1 cellular context compared by ENCODE assay signal in genomic region chr20:33689973-33690372, GRCh38.
TF ChIP-seq lines count a peak whose summit lies in the region.

No MANE protein-coding gene starts in this region.

TF ChIP-seq in K562, 482 proteins besides CTCF, POLR2A, EP300 and RAD21 (continued from another document and continues in another):
- TF ChIP-seq ZNF175 (CRISPR knock-in tag; IDR thresholded peaks at IDR 0.05; ENCODE audit: low read depth), result no peak; the same call in 1 of the 2 replicates
- no peak for TF ChIP-seq CEBPZ (IDR thresholded peaks at IDR 0.05; ENCODE audit: borderline replicate concordance, low read depth, low read length)
- peak; percentile 69 for TF ChIP-seq FOXM1 (IDR thresholded peaks at IDR 0.05; ENCODE audit: low read depth)
- no peak for TF ChIP-seq FOXM1 (CRISPR knock-in tag; IDR thresholded peaks at IDR 0.05; ENCODE audit: low read depth)
- TF ChIP-seq DIDO1 (tag; IDR thresholded peaks at IDR 0.05; ENCODE audit: low read depth), result no peak
- no peak for TF ChIP-seq ZNF134 (CRISPR knock-in tag; conservative IDR thresholded peaks at IDR 0.05)
- peak; percentile 67 for TF ChIP-seq BHLHE40 (IDR thresholded peaks at IDR 0.05; ENCODE audit: low read length)
- TF ChIP-seq HDAC1 (IDR thresholded peaks at IDR 0.05), result peak; percentile 76 to 98; a peak in 3 of 4 replicates
- no peak for TF ChIP-seq SRSF7 (optimal IDR thresholded peaks at IDR 0.05; ENCODE audit: low read depth, low read length)
- TF ChIP-seq EP400 (IDR thresholded peaks at IDR 0.05), result peak; percentile 38; the same call in 1 of the 2 replicates
- peak in 1 of 2 experiments; percentile 47 for TF ChIP-seq AFF1 (IDR thresholded peaks at IDR 0.05; ENCODE audit: low read depth in 1 of 2, partially characterized antibody in 2 of 2)
- peak; percentile 93 for TF ChIP-seq SMARCC2 (IDR thresholded peaks at IDR 0.05; ENCODE audit: low read depth)
- TF ChIP-seq ARID1B (IDR thresholded peaks at IDR 0.05), result peak; percentile 96
- TF ChIP-seq BDP1 (IDR thresholded peaks at IDR 0.05; ENCODE audit: insufficient read depth, insufficient read length), result no peak
- TF ChIP-seq NR1H2 (CRISPR knock-in tag; IDR thresholded peaks at IDR 0.05), result no peak
- TF ChIP-seq MAFK (IDR thresholded peaks at IDR 0.05; ENCODE audit: low read length), result peak; percentile 31; the same call in 1 of the 2 replicates
- TF ChIP-seq PRDM10 (IDR thresholded peaks at IDR 0.05; ENCODE audit: partially characterized antibody), result no peak
- peak; percentile 26; the same call in 1 of the 2 replicates for TF ChIP-seq TFAP4 (CRISPR knock-in tag; IDR thresholded peaks at IDR 0.05; ENCODE audit: borderline replicate concordance)
- TF ChIP-seq KLF16 (IDR thresholded peaks at IDR 0.05), result peak; percentile 89; the same call in 1 of the 2 replicates
- TF ChIP-seq HLTF (IDR thresholded peaks at IDR 0.05), result no peak
- peak; percentile 88 for TF ChIP-seq TAL1 (IDR thresholded peaks at IDR 0.05)
- TF ChIP-seq SMAD4 (CRISPR knock-in tag; conservative IDR thresholded peaks at IDR 0.05), result peak; percentile 54; the same call in 1 of the 2 replicates
- TF ChIP-seq RB1 (IDR thresholded peaks at IDR 0.05; ENCODE audit: low read depth), result peak; percentile 50; the same call in 1 of the 2 replicates
- TF ChIP-seq C11orf30 (IDR thresholded peaks at IDR 0.05; ENCODE audit: low read depth), result 0 out of 2 replicates have a peak, but pooled peaks have one; percentile 4
- peak in 1 of 2 experiments; percentile 87; a peak in 2 of 4 replicates for TF ChIP-seq ZMIZ1 (IDR thresholded peaks at IDR 0.05; ENCODE audit: low read depth in 2 of 2, low read length in 2 of 2)
- TF ChIP-seq ZNF830 (CRISPR knock-in tag; IDR thresholded peaks at IDR 0.05), result no peak
- TF ChIP-seq CUX1 (CRISPR knock-in tag; IDR thresholded peaks at IDR 0.05), result no peak
- peak; percentile 42 to 72; a peak in 1 of 4 replicates for TF ChIP-seq TBL1XR1 (IDR thresholded peaks at IDR 0.05; ENCODE audit: low read length in 2 of 2)
- peak; percentile 43 for TF ChIP-seq FOS (IDR thresholded peaks at IDR 0.05; ENCODE audit: extremely low read depth, insufficient read length)
- TF ChIP-seq CTBP1 (IDR thresholded peaks at IDR 0.05; ENCODE audit: borderline replicate concordance), result peak; percentile 77
- no peak for TF ChIP-seq PRPF4 (IDR thresholded peaks at IDR 0.05; ENCODE audit: insufficient read depth, low read depth, low read length, poor library complexity, severe bottlenecking)
- TF ChIP-seq ZNF280A (IDR thresholded peaks at IDR 0.05; ENCODE audit: low read depth, partially characterized antibody), result no peak
